ENCODE assay signal across 13 cellular contexts in genomic region chr1:115088115-115088794, GRCh38. TPM values are rescaled to one million over a fixed set of nuclear protein-coding genes. Genes with fewer than 3 reads are reported as not detected.
DNase-seq lines count a peak whose midpoint lies in the region; ATAC-seq, FAIRE-seq and TF ChIP-seq lines count a peak whose summit lies in the region.
"Had no signal": no experiment of that assay in that cellular context is flagged by ENCODE, and none has a peak within 500 bp of the region (broad histone marks: within the 10 kb centered on the region; RNA-seq: fewer than 3 reads in every experiment).

No MANE protein-coding gene starts in this region.

- no peaks in the 10 kb centered on the region for H3K36me3 ChIP-seq in subcutaneous abdominal adipose tissue (ENCODE audit: control insufficient read depth in 5 of 5, insufficient read depth in 5 of 5, low read length in 5 of 5)
- H3K36me3 ChIP-seq: spleen had no signal

- peaks cover 4 to 38% (median 17%) of the 10 kb centered on the region in 5 donors for H3K4me1 ChIP-seq in subcutaneous abdominal adipose tissue (ENCODE audit: control insufficient read depth in 5 of 5, insufficient read depth in 5 of 5, low read length in 5 of 5)

- peaks cover 18% of the 10 kb centered on the region for H3K27me3 Mint-ChIP-seq in activated CD8-positive, alpha-beta memory T cell treated with anti-CD3 and anti-CD28 coated beads, Interleukin-2, amount 10 ng/mL, durations not matched to agents 7 days and 5 days
- peaks cover 36% of the 10 kb centered on the region for H3K27me3 Mint-ChIP-seq in activated T-helper 2 cell treated with anti-CD3 and anti-CD28 coated beads, Interferon-gamma antibody, Interleukin-2, Interleukin-4, amounts not matched to agents 10 μg/mL and 5 μg/mL and 100 μg/mL, durations not matched to agents 14 hours and 24 hours and 36 hours (ENCODE audit: low read depth)
- H3K27me3 Mint-ChIP-seq in memory B cell, result peaks cover 3% of the 10 kb centered on the region

- DNase-seq in activated CD8-positive, alpha-beta memory T cell treated with anti-CD3 and anti-CD28 coated beads, Interleukin-2, amount 10 ng/mL, durations not matched to agents 7 days and 5 days, result no peak
- no peak for DNase-seq in activated CD8-positive, alpha-beta memory T cell treated with anti-CD3 and anti-CD28 coated beads, Interleukin-2, amount 50 U/mL, for 4 hours
- DNase-seq in activated T-helper 2 cell treated with anti-CD3 and anti-CD28 coated beads, Interferon-gamma antibody, Interleukin-2, Interleukin-4, amounts not matched to agents 10 μg/mL and 5 μg/mL and 100 μg/mL, durations not matched to agents 14 hours and 24 hours and 36 hours (ENCODE audit: low spot score), result no peak
- DNase-seq in memory B cell (ENCODE audit: low spot score in 2 of 2), result no peak
- no peak for DNase-seq in GM10266 (ENCODE audit: extremely low spot score)
- no peak for DNase-seq in GM12892 (ENCODE audit: insufficient read length)
- DNase-seq: body of pancreas, NCI-H2227 treated with DMSO at 0.1 percent for 48 hours had no signal

- H3K9ac ChIP-seq in subcutaneous abdominal adipose tissue (ENCODE audit: low read length in 5 of 5), result no peak overlapping the region

- CTCF ChIA-PET in activated CD8-positive, alpha-beta memory T cell treated with anti-CD3 and anti-CD28 coated beads, Interleukin-2, amount 10 ng/mL, durations not matched to agents 7 days and 5 days (lab: Charles Lee), result interaction anchor here (1.1 to 3.8 kb wide), 3 partner anchors 11 to 41 kb away, joined by 3 to 22 read pairs (median 4); no protein-coding TSS in a partner anchor

- no peak overlapping the region for H3K27ac Mint-ChIP-seq in activated CD8-positive, alpha-beta memory T cell treated with anti-CD3 and anti-CD28 coated beads, Interleukin-2, amount 10 ng/mL, durations not matched to agents 7 days and 5 days
- H3K27ac Mint-ChIP-seq in activated T-helper 2 cell treated with anti-CD3 and anti-CD28 coated beads, Interferon-gamma antibody, Interleukin-2, Interleukin-4, amounts not matched to agents 10 μg/mL and 5 μg/mL and 100 μg/mL, durations not matched to agents 14 hours and 24 hours and 36 hours, result no peak overlapping the region
- H3K27ac Mint-ChIP-seq in memory B cell, result no peak overlapping the region

- ATAC-seq in activated CD8-positive, alpha-beta memory T cell treated with anti-CD3 and anti-CD28 coated beads, Interleukin-2, amount 10 ng/mL, durations not matched to agents 7 days and 5 days, result no peak
- ATAC-seq in memory B cell (ENCODE audit: low read depth) (no peak), HG02610 (IDR thresholded peaks at IDR 0.05; ENCODE audit: unreplicated experiment) (no peak)

- peaks cover 20% of the 10 kb centered on the region for H3K4me1 Mint-ChIP-seq in activated CD8-positive, alpha-beta memory T cell treated with anti-CD3 and anti-CD28 coated beads, Interleukin-2, amount 10 ng/mL, durations not matched to agents 7 days and 5 days
- peaks cover 15% of the 10 kb centered on the region for H3K4me1 Mint-ChIP-seq in activated T-helper 2 cell treated with anti-CD3 and anti-CD28 coated beads, Interferon-gamma antibody, Interleukin-2, Interleukin-4, amounts not matched to agents 10 μg/mL and 5 μg/mL and 100 μg/mL, durations not matched to agents 14 hours and 24 hours and 36 hours (ENCODE audit: low read depth)
- peaks cover 10% of the 10 kb centered on the region for H3K4me1 Mint-ChIP-seq in memory B cell

- no peak overlapping the region for H3K27ac ChIP-seq in subcutaneous abdominal adipose tissue (ENCODE audit: low read depth, low read length)

- peaks cover 0 to 4% (median 0%) of the 10 kb centered on the region in 5 donors for H3K27me3 ChIP-seq in subcutaneous abdominal adipose tissue (ENCODE audit: control insufficient read depth in 5 of 5, insufficient read depth in 4 of 5, low read length in 5 of 5)
- H3K27me3 ChIP-seq: body of pancreas had no signal

- peak overlapping the region; percentile 67 for H3K4me3 Mint-ChIP-seq in activated CD8-positive, alpha-beta memory T cell treated with anti-CD3 and anti-CD28 coated beads, Interleukin-2, amount 10 ng/mL, durations not matched to agents 7 days and 5 days
- H3K4me3 Mint-ChIP-seq in activated T-helper 2 cell treated with anti-CD3 and anti-CD28 coated beads, Interferon-gamma antibody, Interleukin-2, Interleukin-4, amounts not matched to agents 10 μg/mL and 5 μg/mL and 100 μg/mL, durations not matched to agents 14 hours and 24 hours and 36 hours (ENCODE audit: low read depth), result peak overlapping the region; percentile 65
- H3K4me3 Mint-ChIP-seq in memory B cell, result peak overlapping the region; percentile 83

- H3K9me3 Mint-ChIP-seq in activated CD8-positive, alpha-beta memory T cell treated with anti-CD3 and anti-CD28 coated beads, Interleukin-2, amount 10 ng/mL, durations not matched to agents 7 days and 5 days (ENCODE audit: low read depth), result no peaks in the 10 kb centered on the region
- no peaks in the 10 kb centered on the region for H3K9me3 Mint-ChIP-seq in activated T-helper 2 cell treated with anti-CD3 and anti-CD28 coated beads, Interferon-gamma antibody, Interleukin-2, Interleukin-4, amounts not matched to agents 10 μg/mL and 5 μg/mL and 100 μg/mL, durations not matched to agents 14 hours and 24 hours and 36 hours
- no peaks in the 10 kb centered on the region for H3K9me3 Mint-ChIP-seq in memory B cell

- no peak for TF ChIP-seq POLR2A in GM12892 (IDR thresholded peaks at IDR 0.05; ENCODE audit: low read depth, low read length)

- intact Hi-C loops in activated T-helper 2 cell treated with anti-CD3 and anti-CD28 coated beads, Interferon-gamma antibody, Interleukin-2, Interleukin-4, amounts not matched to agents 10 μg/mL and 5 μg/mL and 100 μg/mL, durations not matched to agents 14 hours and 24 hours and 36 hours (cut with micrococcal nuclease), result no loop called here

- no peaks in the 10 kb centered on the region for H3K36me3 Mint-ChIP-seq in activated CD8-positive, alpha-beta memory T cell treated with anti-CD3 and anti-CD28 coated beads, Interleukin-2, amount 10 ng/mL, durations not matched to agents 7 days and 5 days
- no peaks in the 10 kb centered on the region for H3K36me3 Mint-ChIP-seq in activated T-helper 2 cell treated with anti-CD3 and anti-CD28 coated beads, Interferon-gamma antibody, Interleukin-2, Interleukin-4, amounts not matched to agents 10 μg/mL and 5 μg/mL and 100 μg/mL, durations not matched to agents 14 hours and 24 hours and 36 hours (ENCODE audit: low read depth)
- H3K36me3 Mint-ChIP-seq in memory B cell, result no peaks in the 10 kb centered on the region

- no peak for TF ChIP-seq CTCF in GM10266 (IDR thresholded peaks at IDR 0.05; ENCODE audit: control insufficient read depth, insufficient read depth, low read depth, missing control alignments)

- H3K4me3 ChIP-seq in subcutaneous abdominal adipose tissue (ENCODE audit: low read depth in 1 of 5, low read length in 5 of 5), result peak overlapping the region in 3 of 5 donors; percentile 64 to 81 (median 76)

- no peak for FAIRE-seq in GM12892 (lab: Jason Lieb, UNC)
- FAIRE-seq: GM12891, TTC549 had no signal

- no peaks in the 10 kb centered on the region for H3K9me3 ChIP-seq in subcutaneous abdominal adipose tissue (ENCODE audit: control insufficient read depth in 5 of 5, low read length in 5 of 5)
- H3K9me3 ChIP-seq: body of pancreas, spleen had no signal

RNA-seq across cellular contexts. Expression of gene TSPAN2, which starts 1.0 kb away (rescaled TPM):
- 1 to 10 TPM; 1.2 to 2.3 TPM for total RNA-seq in activated CD8-positive, alpha-beta memory T cell treated with anti-CD3 and anti-CD28 coated beads, Interleukin-2, amount 10 ng/mL, durations not matched to agents 7 days and 5 days
- 0.27 and 0.76 TPM in 2 replicates for total RNA-seq in activated T-helper 2 cell treated with anti-CD3 and anti-CD28 coated beads, Interferon-gamma antibody, Interleukin-2, Interleukin-4, amounts not matched to agents 10 μg/mL and 5 μg/mL and 100 μg/mL, durations not matched to agents 14 hours and 24 hours and 36 hours
- not detected for polyA plus RNA-seq in GM12892 (2012; ENCODE audit: missing spikeins)

RNA-seq across cellular contexts. Expression of gene TSHB, which starts 58.6 kb away (rescaled TPM):
- not detected for total RNA-seq in activated CD8-positive, alpha-beta memory T cell treated with anti-CD3 and anti-CD28 coated beads, Interleukin-2, amount 10 ng/mL, durations not matched to agents 7 days and 5 days
- not detected in 2 replicates for total RNA-seq in activated T-helper 2 cell treated with anti-CD3 and anti-CD28 coated beads, Interferon-gamma antibody, Interleukin-2, Interleukin-4, amounts not matched to agents 10 μg/mL and 5 μg/mL and 100 μg/mL, durations not matched to agents 14 hours and 24 hours and 36 hours
- polyA plus RNA-seq in GM12892 (2012; ENCODE audit: missing spikeins), result not detected
- total RNA-seq: body of pancreas, spleen had no signal
- polyA plus RNA-seq: spleen had no signal
